Comparison of ENCODE assay signal across 8 cellular contexts in the genomic region with DNA sequence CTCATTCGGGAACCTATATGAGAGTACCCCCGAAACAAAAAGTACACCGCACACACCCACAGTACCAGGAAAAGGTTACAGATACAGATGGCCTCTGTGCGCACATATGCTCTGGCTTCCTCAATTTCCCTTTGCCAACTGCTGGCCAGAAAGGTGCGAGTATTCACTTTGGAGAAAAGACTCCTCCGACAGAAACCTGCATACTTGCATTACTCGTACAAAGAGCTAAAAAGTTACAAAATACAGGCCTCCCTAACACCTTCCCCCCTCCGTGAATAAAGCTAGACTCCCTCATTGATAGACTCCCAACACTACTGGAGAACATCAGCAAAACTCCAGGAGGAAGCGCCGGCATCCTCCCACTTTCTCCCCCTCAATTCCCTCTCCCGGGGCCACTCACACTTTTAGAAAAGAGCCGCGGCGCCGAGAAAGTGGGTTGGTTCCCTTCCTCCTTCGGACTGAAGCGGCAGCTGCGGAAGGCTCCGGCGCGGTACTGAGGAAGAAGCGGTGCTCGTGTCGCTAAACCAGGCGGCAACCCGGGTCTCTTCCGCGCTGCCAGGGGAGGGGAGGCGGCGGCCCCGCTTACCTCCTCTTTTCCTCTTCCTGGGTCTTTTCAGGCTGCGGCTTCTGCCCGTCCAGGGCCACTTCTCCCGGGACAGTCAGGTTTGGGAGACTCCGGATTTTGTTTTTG. TPM values are rescaled to one million over a fixed set of nuclear protein-coding genes. Genes with fewer than 3 reads are reported as not detected.
DNase-seq lines count a peak whose midpoint lies in the region; ATAC-seq and TF ChIP-seq lines count a peak whose summit lies in the region.

No MANE protein-coding gene starts in this region.

- intact Hi-C loops in PC-9 (cut with micrococcal nuclease; ENCODE audit: unreplicated experiment) (loop anchor here (5.0 kb wide), 1 partner anchor 78 kb away; no protein-coding TSS in a partner anchor), Right ventricle myocardium superior (cut with DNase I) (no loop called here), posterior vena cava (cut with DNase I) (no loop called here)

- peaks cover 6% of the 10 kb centered on the region; the same call in 1 of the 2 replicates for H3F3A ChIP-seq in PC-9 (ENCODE audit: insufficient read depth, low read depth)

- DNase-seq in NCI-H1092 treated with DMSO at 0.1 percent for 48 hours (lab: John Stamatoyannopoulos, UW) (peak; percentile 13), NCI-H1092 (lab: John Stamatoyannopoulos, UW) (no peak), PC-9 (peak in 1 of 2 experiments; percentile 11), activated gamma-delta T cell treated with Interleukin-2 at 50 U/mL for 16 hours (peak; percentile 44), Right ventricle myocardium superior (peak; percentile 76), posterior vena cava (ENCODE audit: low spot score) (peak; percentile 90), GM19238 (ENCODE audit: insufficient read length, low spot score) (no peak)

- H3K27me3 ChIP-seq in PC-9 (ENCODE audit: insufficient read depth, low read depth) = no peaks in the 10 kb centered on the region

- no peaks in the 10 kb centered on the region for H3K9me2 ChIP-seq in PC-9 (ENCODE audit: insufficient read depth)

- CTCF ChIA-PET in PC-9 (lab: Charles Lee) = no interaction called here

- H3K36me3 ChIP-seq in PC-9 (ENCODE audit: low read depth) = no peaks in the 10 kb centered on the region; the same call in 1 of the 2 replicates

- H3K79me2 ChIP-seq in PC-9 (ENCODE audit: low read depth) = peaks cover 87% of the 10 kb centered on the region

- peak overlapping the region; percentile 55; the same call in 1 of the 2 replicates for H2AFZ ChIP-seq in PC-9

- no peak overlapping the region for H3K27ac ChIP-seq in PC-9

- peak overlapping the region; percentile 94 for H3K4me3 ChIP-seq in PC-9

- ATAC-seq in Right ventricle myocardium superior (ENCODE audit: poor library complexity) (no peak), HG02973 (IDR thresholded peaks at IDR 0.05; ENCODE audit: unreplicated experiment) (no peak)

- H3K4me2 ChIP-seq in PC-9 = peak overlapping the region; percentile 92

- BruUV-seq in PC-9 (replicated peaks; lab: Mats Ljungman, UMichigan) = TSS peak; percentile 46

- no peak for TF ChIP-seq CTCF in PC-9 (conservative IDR thresholded peaks at IDR 0.05)

- no peaks in the 10 kb centered on the region for H3K9me3 ChIP-seq in PC-9 (ENCODE audit: insufficient read depth, low read depth)

- peaks cover 23% of the 10 kb centered on the region for H3K4me1 ChIP-seq in PC-9 (replicated peaks; ENCODE audit: insufficient read depth)

- POLR2A ChIA-PET in PC-9 (lab: Charles Lee; ENCODE audit: unreplicated experiment) = interaction anchor here (0.6 kb wide), 1 partner anchor 1048 kb away, joined by 5 read pairs; no protein-coding TSS in a partner anchor

- peaks cover 19% of the 10 kb centered on the region for H4K20me1 ChIP-seq in PC-9 (ENCODE audit: insufficient read depth)

RNA-seq across cellular contexts. Expression of gene FBXW7, which starts 1.2 kb away (rescaled TPM):
- 28.0 and 30.2 TPM in 2 replicates for total RNA-seq in PC-9 (2021)
- 49.6 TPM for total RNA-seq in Right ventricle myocardium superior
- 10 to 100 TPM; 37.7 to 55.0 TPM for total RNA-seq in posterior vena cava

Comparison
In these comparisons a context has a peak if more than half of its experiments do, and no peak if none do; other contexts are left out.
1. DNase-seq: peak in NCI-H1092 treated with DMSO at 0.1 percent for 48 hours (single experiment), activated gamma-delta T cell treated with Interleukin-2 at 50 U/mL for 16 hours (single experiment), Right ventricle myocardium superior (single experiment) and posterior vena cava (single experiment); none in NCI-H1092 (single experiment) and GM19238 (single experiment).